In genomic region chr1:53134961-53135734, GRCh38 we compare ENCODE assay signal across 10 cellular contexts. TPM values are rescaled to one million over a fixed set of nuclear protein-coding genes. Genes with fewer than 3 reads are reported as not detected.
DNase-seq lines count a peak whose midpoint lies in the region; ATAC-seq and TF ChIP-seq lines count a peak whose summit lies in the region.
"Had no signal": no experiment of that assay in that cellular context is flagged by ENCODE, and none has a peak within 500 bp of the region (broad histone marks: within the 10 kb centered on the region; RNA-seq: fewer than 3 reads in every experiment).

No MANE protein-coding gene starts in this region.

- H3K27ac ChIP-seq in right cardiac atrium (ENCODE audit: low read length) (no peak overlapping the region), spleen (peak overlapping the region in 3 of 8 donors; percentile 22 to 28 (median 24))
- H3K27ac ChIP-seq: foreskin keratinocyte had no signal

- TF ChIP-seq POLR2A in spleen (IDR thresholded peaks at IDR 0.05): no peak

- WGBS in right cardiac atrium: 72% methylated on average over 23 of the region's 23 CpGs
- WGBS in spleen, 5 donors: 79 to 88% (median 83%) methylated on average over 23 of the region's 23 CpGs

- intact Hi-C loops in right cardiac atrium (cut with DNase I): no loop called here
- intact Hi-C loops in spleen (cut with DNase I; ENCODE audit: low total_unique reads): no loop called here

- TF ChIP-seq CTCF in spleen (IDR thresholded peaks at IDR 0.05 in 8 of 11, conservative IDR thresholded peaks at IDR 0.05 in 3 of 11): no peak

- peaks cover 11% of the 10 kb centered on the region for H3K9me3 ChIP-seq in MG63
- H3K9me3 ChIP-seq in right cardiac atrium (ENCODE audit: control insufficient read depth, low read length): no peaks in the 10 kb centered on the region
- peaks cover 0 to 17% (median 12%) of the 10 kb centered on the region in 8 donors for H3K9me3 ChIP-seq in spleen

- H3K4me1 ChIP-seq in right cardiac atrium (ENCODE audit: control insufficient read depth, insufficient read depth, low read length) (no peaks in the 10 kb centered on the region), spleen (peaks cover 0 to 6% (median 0%) of the 10 kb centered on the region in 6 donors)
- H3K4me1 ChIP-seq: foreskin keratinocyte had no signal

- H3K27me3 ChIP-seq in MG63: no peaks in the 10 kb centered on the region
- no peaks in the 10 kb centered on the region for H3K27me3 ChIP-seq in right cardiac atrium (ENCODE audit: control insufficient read depth, insufficient read depth)
- no peaks in the 10 kb centered on the region for H3K27me3 ChIP-seq in spleen (replicated peaks in 1 of 7)

- no peak overlapping the region for H3K4me3 ChIP-seq in MG63
- no peak overlapping the region for H3K4me3 ChIP-seq in right cardiac atrium (ENCODE audit: low read length)
- H3K4me3 ChIP-seq in spleen: no peak overlapping the region

- ATAC-seq in right cardiac atrium (peak; percentile 78 to 84), HG02588 (IDR thresholded peaks at IDR 0.05; ENCODE audit: unreplicated experiment) (no peak), GM21360 (IDR thresholded peaks at IDR 0.05; ENCODE audit: unreplicated experiment) (no peak), HG03354 (IDR thresholded peaks at IDR 0.05; ENCODE audit: poor library complexity, severe bottlenecking, unreplicated experiment) (no peak)
- ATAC-seq: foreskin keratinocyte had no signal

- no peaks in the 10 kb centered on the region for H3K36me3 ChIP-seq in MG63
- no peaks in the 10 kb centered on the region for H3K36me3 ChIP-seq in spleen

- DNase-seq in MG63 (peak; percentile 93), amniotic epithelial cell (ENCODE audit: low read depth) (peak; percentile 84), right cardiac atrium (peak; percentile 71 to 85 (median 73)), spleen (peak; percentile 52), NCI-H2107 treated with DMSO at 0.1 percent for 48 hours (lab: John Stamatoyannopoulos, UW; ENCODE audit: unreplicated experiment) (no peak)
- DNase-seq: foreskin keratinocyte, nucleus accumbens had no signal

RNA-seq across cellular contexts. Expression of gene SLC1A7, which starts 7.3 kb away (rescaled TPM):
- not detected in 2 replicates for total RNA-seq in MG63 (2014; rRNA removed; shearing (Covaris generic); ENCODE audit: low replicate concordance)
- total RNA-seq in right cardiac atrium (1 to 10 TPM in 2 of 4 donors, under 1 TPM in 2; 0.71 to 1.8 (median 1.1) TPM), spleen (under 1 TPM in 1 of 7 donors, not detected in 6; 0.10 TPM)
- polyA plus RNA-seq in right cardiac atrium (0.57 TPM), spleen (under 1 TPM; 0.02 to 0.19 (median 0.07) TPM)
- total RNA-seq: foreskin keratinocyte had no signal
- polyA plus RNA-seq: foreskin keratinocyte had no signal

Comparison
In these comparisons a context has a peak if more than half of its experiments do, and no peak if none do; other contexts are left out.
1. ATAC-seq: peak in right cardiac atrium (2 of 2); none in HG02588 (single experiment), GM21360 (single experiment) and HG03354 (single experiment).